ENCODE assay signal across 17 cellular contexts in the genomic region with DNA sequence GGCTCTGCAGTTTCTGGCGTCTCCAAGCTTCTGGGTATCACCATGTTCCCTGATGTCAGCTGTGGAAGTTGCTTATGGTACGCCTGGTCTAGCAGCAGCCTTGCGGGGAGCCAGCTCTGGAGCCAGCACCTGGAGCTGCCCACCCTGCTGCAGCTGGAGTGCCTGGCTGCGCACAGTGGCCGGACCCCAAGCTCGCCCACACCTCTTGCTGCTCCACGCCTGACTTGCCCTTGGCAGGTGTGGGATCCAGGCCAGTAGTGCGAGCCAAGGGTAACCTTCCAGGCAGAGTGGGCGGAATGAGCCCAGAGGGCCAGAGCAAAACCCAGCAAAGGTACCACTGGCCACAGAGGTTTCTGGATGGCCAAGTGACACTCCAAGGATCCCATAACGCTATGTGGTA.
"Had no signal": no experiment of that assay in that cellular context is flagged by ENCODE, and none has a peak within 500 bp of the region (broad histone marks: within the 10 kb centered on the region; RNA-seq: fewer than 3 reads in every experiment).

No MANE protein-coding gene starts in this region.

- H3K9me3 Mint-ChIP-seq: activated CD4-positive, alpha-beta T cell treated with anti-CD3 and anti-CD28 coated beads, Interleukin-2, amount 10 ng/mL, durations not matched to agents 7 days and 5 days; activated T-helper 1 cell treated with anti-CD3 and anti-CD28 coated beads, Interleukin-12 subunit alpha, Interleukin-12 subunit beta, Interleukin-2, Interleukin-4 antibody, amounts not matched to agents 30 ng/mL and 10 ng/mL and 1 ng/mL, durations not matched to agents 14 hours and 24 hours and 36 hours; brain; natural killer cell had no signal

- H3K27ac Mint-ChIP-seq: activated CD4-positive, alpha-beta T cell treated with anti-CD3 and anti-CD28 coated beads, Interleukin-2, amount 10 ng/mL, durations not matched to agents 7 days and 5 days; activated T-helper 1 cell treated with anti-CD3 and anti-CD28 coated beads, Interleukin-12 subunit alpha, Interleukin-12 subunit beta, Interleukin-2, Interleukin-4 antibody, amounts not matched to agents 30 ng/mL and 10 ng/mL and 1 ng/mL, durations not matched to agents 14 hours and 24 hours and 36 hours; brain; natural killer cell; progenitor cell of endocrine pancreas had no signal

- H3K4me1 Mint-ChIP-seq: brain had no signal

- H3K4me3 Mint-ChIP-seq: activated CD4-positive, alpha-beta T cell treated with anti-CD3 and anti-CD28 coated beads, Interleukin-2, amount 10 ng/mL, durations not matched to agents 7 days and 5 days; activated T-helper 1 cell treated with anti-CD3 and anti-CD28 coated beads, Interleukin-12 subunit alpha, Interleukin-12 subunit beta, Interleukin-2, Interleukin-4 antibody, amounts not matched to agents 30 ng/mL and 10 ng/mL and 1 ng/mL, durations not matched to agents 14 hours and 24 hours and 36 hours; brain; natural killer cell had no signal

- DNase-seq: activated CD4-positive, alpha-beta T cell treated with anti-CD3 and anti-CD28 coated beads, Interleukin-2, amount 10 ng/mL, durations not matched to agents 7 days and 5 days; activated CD8-positive, alpha-beta memory T cell treated with anti-CD3 and anti-CD28 coated beads for 24 hours; activated naive CD4-positive, alpha-beta T cell; amniotic stem cell; central memory CD4-positive, alpha-beta T cell; cortex of kidney; effector CD8-positive, alpha-beta T cell; esophagus squamous epithelium; mammary epithelial cell; natural killer cell; nucleus accumbens; stimulated activated CD4-positive, alpha-beta T cell treated with anti-CD3 and anti-CD28 coated beads, Interleukin-4, amount 100 ng/mL, for 24 hours; stimulated activated naive CD8-positive, alpha-beta T cell treated with anti-CD3 and anti-CD28 coated beads, Interleukin-15, Interleukin-2, amounts not matched to agents 100 U/mL and 50 U/mL, for 24 hours; SW 1271 had no signal

- H3K27me3 Mint-ChIP-seq: brain had no signal

- H3K36me3 Mint-ChIP-seq: brain, natural killer cell had no signal
